Comparison of ENCODE assay signal across 1 cellular context in genomic region chr5:141691867-141692532, GRCh38.
TF ChIP-seq lines count a peak whose summit lies in the region.

No MANE protein-coding gene starts in this region.

TF ChIP-seq in GM23338, 12 proteins besides CTCF, POLR2A, EP300 and RAD21:
- TF ChIP-seq ZNF462 (CRISPR knock-in tag; IDR thresholded peaks at IDR 0.05): no peak
- no peak for TF ChIP-seq EZH2phosphoT487 (IDR thresholded peaks at IDR 0.05; ENCODE audit: unreplicated experiment)
- TF ChIP-seq POLR2AphosphoS5 (IDR thresholded peaks at IDR 0.05; ENCODE audit: low read depth): no peak
- no peak for TF ChIP-seq ZNF114 (CRISPR knock-in tag; IDR thresholded peaks at IDR 0.05)
- no peak for TF ChIP-seq REST (IDR thresholded peaks at IDR 0.05; ENCODE audit: unreplicated experiment)
- no peak for TF ChIP-seq STAT1 (IDR thresholded peaks at IDR 0.05; ENCODE audit: unreplicated experiment)
- TF ChIP-seq JUNB (IDR thresholded peaks at IDR 0.05; ENCODE audit: unreplicated experiment): no peak
- TF ChIP-seq EZH2 (IDR thresholded peaks at IDR 0.05; ENCODE audit: low read depth, unreplicated experiment): no peak
- no peak for TF ChIP-seq NANOG (IDR thresholded peaks at IDR 0.05; ENCODE audit: borderline replicate concordance)
TF ChIP-seq in GM23338: peak in this region for 0.
